24 cellular contexts compared by ENCODE assay signal in genomic region chr6:153215242-153215641, GRCh38.
DNase-seq lines count a peak whose midpoint lies in the region; ATAC-seq and TF ChIP-seq lines count a peak whose summit lies in the region.
"Had no signal": no experiment of that assay in that cellular context is flagged by ENCODE, and none has a peak within 500 bp of the region (broad histone marks: within the 10 kb centered on the region; RNA-seq: fewer than 3 reads in every experiment).

No MANE protein-coding gene starts in this region.

- no peak overlapping the region for H3K4me2 ChIP-seq in GM23338

- H3K27ac Mint-ChIP-seq in GM23338, result no peak overlapping the region
- H3K27ac Mint-ChIP-seq: activated naive CD4-positive, alpha-beta T cell treated with anti-CD3 and anti-CD28 coated beads for 36 hours; CD4-positive, CD25-positive, alpha-beta regulatory T cell; stimulated activated naive CD8-positive, alpha-beta T cell treated with anti-CD3 and anti-CD28 coated beads, Interleukin-15, amount 100 ng/mL, for 72 hours; T-helper 1 cell treated with Interleukin-12 subunit alpha and Interleukin-12 subunit beta and Interleukin-4 antibody, amounts not matched to agents 30 μg/mL and 1 μg/mL, for 36 hours had no signal

- H3K9me2 ChIP-seq in GM23338 (ENCODE audit: insufficient read depth), result 0 out of 2 replicates have a peak, but pooled peaks cover 3% of the 10 kb centered on the region

- no peaks in the 10 kb centered on the region for H3K36me3 ChIP-seq in GM23338 (ENCODE audit: insufficient read depth)
- H3K36me3 ChIP-seq in mucosa of descending colon (ENCODE audit: low read depth), result no peaks in the 10 kb centered on the region
- H3K36me3 ChIP-seq: left ventricle myocardium inferior, spleen, tibial nerve had no signal

- H3K27ac ChIP-seq in GM23338 (ENCODE audit: low read depth), result no peak overlapping the region
- H3K27ac ChIP-seq: left ventricle myocardium inferior, spleen, tibial nerve had no signal

- H4K20me1 ChIP-seq in GM23338 (replicated peaks; ENCODE audit: insufficient read depth), result no peaks in the 10 kb centered on the region

- H3K27me3 ChIP-seq in GM23338 (ENCODE audit: insufficient read depth), result no peaks in the 10 kb centered on the region
- H3K27me3 ChIP-seq: spleen, tibial nerve had no signal

- TF ChIP-seq CTCF in AG10803 (conservative IDR thresholded peaks at IDR 0.05; ENCODE audit: low read length) (no peak; the same call in 1 of the 2 replicates), GM23338 (conservative IDR thresholded peaks at IDR 0.05; ENCODE audit: low read depth in 2 of 2) (peak in 1 of 2 experiments; percentile 36; a peak in 1 of 4 replicates), fibroblast of mammary gland (conservative IDR thresholded peaks at IDR 0.05; ENCODE audit: control insufficient read depth, insufficient read depth, low read depth, low read length) (peak; percentile 23), mucosa of descending colon (IDR thresholded peaks at IDR 0.05) (no peak)

- H3K4me1 ChIP-seq in GM23338 (ENCODE audit: insufficient read depth), result no peaks in the 10 kb centered on the region
- no peaks in the 10 kb centered on the region for H3K4me1 ChIP-seq in mucosa of descending colon (ENCODE audit: low read depth)
- H3K4me1 ChIP-seq: left ventricle myocardium inferior, tibial nerve had no signal

- no peaks in the 10 kb centered on the region for H3K79me2 ChIP-seq in GM23338 (replicated peaks; ENCODE audit: insufficient read depth)

- no peaks in the 10 kb centered on the region for H3K27me3 Mint-ChIP-seq in GM23338 (ENCODE audit: insufficient read depth, low read depth, poor library complexity)
- H3K27me3 Mint-ChIP-seq: CD4-positive, CD25-positive, alpha-beta regulatory T cell; stimulated activated naive CD8-positive, alpha-beta T cell treated with anti-CD3 and anti-CD28 coated beads, Interleukin-15, amount 100 ng/mL, for 72 hours had no signal

- ATAC-seq in GM23338 (peak; percentile 34; the same call in 1 of the 3 replicates), GM21447 (IDR thresholded peaks at IDR 0.05; ENCODE audit: unreplicated experiment) (no peak), mucosa of descending colon (no peak)
- ATAC-seq: activated T-cell treated with anti-CD3 and anti-CD28 coated beads, Interleukin-2, amount 50 U/mL, for 4 hours; esophagus mucosa; stimulated activated naive CD8-positive, alpha-beta T cell treated with anti-CD3 and anti-CD28 coated beads, Interleukin-15, amount 100 ng/mL, for 72 hours had no signal

- no peak overlapping the region for H3K4me3 ChIP-seq in AG10803 (ENCODE audit: low read length)
- H3K4me3 ChIP-seq in GM23338, result no peak overlapping the region
- H3K4me3 ChIP-seq in fibroblast of mammary gland (ENCODE audit: control insufficient read depth, low read depth, low read length), result no peak overlapping the region
- H3K4me3 ChIP-seq in mucosa of descending colon, result no peak overlapping the region
- H3K4me3 ChIP-seq: left ventricle myocardium inferior, spleen, tibial nerve had no signal

- no peaks in the 10 kb centered on the region for H3K36me3 Mint-ChIP-seq in GM23338 (ENCODE audit: low read depth)
- H3K36me3 Mint-ChIP-seq: CD4-positive, CD25-positive, alpha-beta regulatory T cell had no signal

- peak; percentile 1 for DNase-seq in AG10803 (ENCODE audit: low read depth)
- DNase-seq in GM23338 (ENCODE audit: low spot score), result peak; percentile 17
- DNase-seq in SK-N-DZ (ENCODE audit: low spot score), result peak; percentile 18
- DNase-seq in fibroblast of mammary gland (ENCODE audit: low read depth), result peak; percentile 45
- no peak for DNase-seq in DMS79 treated with DMSO at 0.1 percent for 48 hours (lab: John Stamatoyannopoulos, UW)
- DNase-seq in mucosa of descending colon, result no peak
- DNase-seq in COR-L47 (lab: John Stamatoyannopoulos, UW), result no peak
- DNase-seq: activated naive CD4-positive, alpha-beta T cell treated with anti-CD3 and anti-CD28 coated beads for 36 hours; activated T-cell treated with anti-CD3 and anti-CD28 coated beads, Interleukin-2, amount 50 U/mL, for 4 hours; caudate nucleus; CD4-positive, CD25-positive, alpha-beta regulatory T cell; DMS79; GOT3; head of caudate nucleus; left ventricle myocardium inferior; NCI-H187 treated with DMSO at 0.1 percent for 48 hours; SHP77; spleen; stimulated activated CD4-positive, alpha-beta T cell treated with anti-CD3 and anti-CD28 coated beads, Interleukin-4, amount 100 ng/mL, for 24 hours; stimulated activated naive CD8-positive, alpha-beta T cell treated with anti-CD3 and anti-CD28 coated beads, Interleukin-15, amount 100 ng/mL, for 72 hours had no signal

- H3K9me3 Mint-ChIP-seq in GM23338, result no peaks in the 10 kb centered on the region
- H3K9me3 Mint-ChIP-seq: activated naive CD4-positive, alpha-beta T cell treated with anti-CD3 and anti-CD28 coated beads for 36 hours; activated T-cell treated with anti-CD3 and anti-CD28 coated beads, Interleukin-2, amount 50 U/mL, for 4 hours; CD4-positive, CD25-positive, alpha-beta regulatory T cell; stimulated activated naive CD8-positive, alpha-beta T cell treated with anti-CD3 and anti-CD28 coated beads, Interleukin-15, amount 100 ng/mL, for 72 hours; T-helper 1 cell treated with Interleukin-12 subunit alpha and Interleukin-12 subunit beta and Interleukin-4 antibody, amounts not matched to agents 30 μg/mL and 1 μg/mL, for 36 hours had no signal

- H3K9me3 ChIP-seq in mucosa of descending colon, result no peaks in the 10 kb centered on the region
- H3K9me3 ChIP-seq: left ventricle myocardium inferior, spleen, tibial nerve had no signal

- no peak overlapping the region for H3K4me3 Mint-ChIP-seq in GM23338
- H3K4me3 Mint-ChIP-seq: activated naive CD4-positive, alpha-beta T cell treated with anti-CD3 and anti-CD28 coated beads for 36 hours; activated T-cell treated with anti-CD3 and anti-CD28 coated beads, Interleukin-2, amount 50 U/mL, for 4 hours; CD4-positive, CD25-positive, alpha-beta regulatory T cell; stimulated activated naive CD8-positive, alpha-beta T cell treated with anti-CD3 and anti-CD28 coated beads, Interleukin-15, amount 100 ng/mL, for 72 hours; T-helper 1 cell treated with Interleukin-12 subunit alpha and Interleukin-12 subunit beta and Interleukin-4 antibody, amounts not matched to agents 30 μg/mL and 1 μg/mL, for 36 hours had no signal

- H2AFZ ChIP-seq in GM23338, result peak overlapping the region; percentile 11; the same call in 1 of the 2 replicates

- no peaks in the 10 kb centered on the region for H3K4me1 Mint-ChIP-seq in GM23338
- H3K4me1 Mint-ChIP-seq: stimulated activated naive CD8-positive, alpha-beta T cell treated with anti-CD3 and anti-CD28 coated beads, Interleukin-15, amount 100 ng/mL, for 72 hours had no signal

- intact Hi-C loops in mucosa of descending colon (cut with DNase I, micrococcal nuclease), result no loop called here

- H3F3A ChIP-seq in GM23338 (replicated peaks; ENCODE audit: low read depth), result no peaks in the 10 kb centered on the region

TF ChIP-seq in GM23338, 12 proteins besides CTCF, POLR2A, EP300 and RAD21 (continues in another document):
- TF ChIP-seq ZNF331 (CRISPR knock-in tag; IDR thresholded peaks at IDR 0.05; ENCODE audit: low read depth) (no peak), EZH2 (IDR thresholded peaks at IDR 0.05; ENCODE audit: low read depth, unreplicated experiment) (no peak), ZNF114 (CRISPR knock-in tag; IDR thresholded peaks at IDR 0.05) (no peak), EZH2phosphoT487 (IDR thresholded peaks at IDR 0.05; ENCODE audit: unreplicated experiment) (no peak), CREB1 (CRISPR knock-in tag; IDR thresholded peaks at IDR 0.05; ENCODE audit: low read depth) (no peak), STAT1 (IDR thresholded peaks at IDR 0.05; ENCODE audit: unreplicated experiment) (no peak), JUNB (IDR thresholded peaks at IDR 0.05; ENCODE audit: unreplicated experiment) (no peak), NANOG (IDR thresholded peaks at IDR 0.05; ENCODE audit: borderline replicate concordance) (no peak)

Comparison
In these comparisons a context has a peak if more than half of its experiments do, and no peak if none do; other contexts are left out.
1. DNase-seq: peak in AG10803 (single experiment), GM23338 (single experiment), SK-N-DZ (single experiment) and fibroblast of mammary gland (single experiment); none in DMS79 treated with DMSO at 0.1 percent for 48 hours (single experiment), mucosa of descending colon (0 of 3) and COR-L47 (single experiment).